18 cellular contexts compared by ENCODE assay signal in the genomic region with DNA sequence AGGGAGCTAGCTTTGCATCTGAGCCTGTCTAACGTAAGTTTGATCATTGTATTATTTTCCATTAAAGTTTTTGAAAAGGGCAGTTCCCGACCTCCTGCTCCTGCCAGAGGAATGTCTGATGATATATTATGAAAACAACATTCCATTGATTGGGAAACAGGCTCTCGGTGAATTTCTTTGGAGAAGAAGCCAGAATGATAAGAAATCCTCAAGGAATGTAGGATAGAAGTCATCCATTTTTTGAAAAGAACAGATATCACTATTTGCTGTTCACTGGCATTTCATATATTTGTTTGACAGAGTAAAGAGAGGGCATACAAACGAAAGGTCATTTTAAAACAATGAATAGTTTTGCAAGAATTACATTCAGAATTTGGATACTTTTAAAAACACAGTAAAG.
DNase-seq lines count a peak whose midpoint lies in the region; ATAC-seq, FAIRE-seq and TF ChIP-seq lines count a peak whose summit lies in the region.
"Had no signal": no experiment of that assay in that cellular context is flagged by ENCODE, and none has a peak within 500 bp of the region (broad histone marks: within the 10 kb centered on the region; RNA-seq: fewer than 3 reads in every experiment).

No MANE protein-coding gene starts in this region.

- H3K27ac ChIP-seq in A549 (no peak overlapping the region), HUES6 (ENCODE audit: low read depth, low read length) (0 out of 2 replicates have a peak overlapping the region, but pooled peaks have one; percentile 30), body of pancreas (no peak overlapping the region)

- peak; percentile 49 for FAIRE-seq in A549 (lab: Jason Lieb, UNC)
- FAIRE-seq: G401.6 had no signal

- H3K4me3 ChIP-seq in A549 (no peak overlapping the region), HUES6 (ENCODE audit: low read depth, low read length) (no peak overlapping the region), fibroblast of pulmonary artery (replicated peaks; ENCODE audit: low read depth, low read length) (no peak overlapping the region), body of pancreas (no peak overlapping the region)

- DNase-seq in A549 (ENCODE audit: low read depth in 1 of 2, low spot score in 1 of 2), result peak in 1 of 2 experiments; percentile 0
- peak; percentile 48 for DNase-seq in fibroblast of pulmonary artery (ENCODE audit: low read depth)
- DNase-seq in omental fat pad (ENCODE audit: low spot score), result no peak
- DNase-seq in activated T-cell treated with anti-CD3 and anti-CD28 coated beads, Interleukin-2, amount 50 U/mL, for 72 hours, result no peak
- no peak for DNase-seq in body of pancreas
- DNase-seq in UCSD-AML1 (lab: John Stamatoyannopoulos, UW; ENCODE audit: unreplicated experiment), result no peak
- DNase-seq: BE2C; CD4-positive, CD25-positive, alpha-beta regulatory T cell; COR-L47; Kasumi-1; MM.1S; NCI-H1092; NCI-H2081 treated with DMSO at 0.1 percent for 48 hours; NCI-H510A treated with DMSO at 0.1 percent for 48 hours; NCI-H774; Right ventricle myocardium superior had no signal

- no peak for TF ChIP-seq RAD21 in A549 (conservative IDR thresholded peaks at IDR 0.05 in 1 of 2, IDR thresholded peaks at IDR 0.05 in 1 of 2)

- H3K4me1 ChIP-seq in A549, result no peaks in the 10 kb centered on the region
- peaks cover 23% of the 10 kb centered on the region for H3K4me1 ChIP-seq in HUES6 (ENCODE audit: control insufficient read depth, insufficient read depth, low read length)
- no peaks in the 10 kb centered on the region for H3K4me1 ChIP-seq in body of pancreas
- H3K4me1 ChIP-seq: BE2C had no signal

- WGBS in A549 (ENCODE audit: missing lambda C conversion rate), result 4% methylated on average over 4 of the region's 4 CpGs
- 10 to 20% methylated on average over 4 of the region's 4 CpGs for WGBS in body of pancreas, 2 donors

- POLR2A ChIA-PET in A549 (lab: Yijun Ruan, JAX), result no interaction called here

- H3K9ac ChIP-seq in HUES6 (ENCODE audit: low read length), result no peak overlapping the region

- no peak overlapping the region for H3K4me2 ChIP-seq in A549

- CTCF ChIA-PET in A549 (lab: Yijun Ruan, JAX), result no interaction called here

- H3K36me3 ChIP-seq in HUES6 (ENCODE audit: control insufficient read depth, insufficient read depth, low read length) (no peaks in the 10 kb centered on the region), body of pancreas (replicated peaks in 1 of 2; ENCODE audit: insufficient read depth in 1 of 2, low read depth in 2 of 2) (no peaks in the 10 kb centered on the region)
- H3K36me3 ChIP-seq: BE2C had no signal

- H3K27me3 ChIP-seq in HUES6 (ENCODE audit: control insufficient read depth, insufficient read depth, low read length) (no peaks in the 10 kb centered on the region), body of pancreas (no peaks in the 10 kb centered on the region)
- H3K27me3 ChIP-seq: BE2C had no signal

- TF ChIP-seq CTCF in A549 (IDR thresholded peaks at IDR 0.05) (no peak), fibroblast of pulmonary artery (IDR thresholded peaks at IDR 0.05; ENCODE audit: low read length, missing control alignments) (no peak), omental fat pad (IDR thresholded peaks at IDR 0.05) (no peak), body of pancreas (IDR thresholded peaks at IDR 0.05) (no peak)

- no peak overlapping the region for H3K27ac Mint-ChIP-seq in activated T-cell treated with anti-CD3 and anti-CD28 coated beads, Interleukin-2, amount 50 U/mL, for 72 hours
- H3K27ac Mint-ChIP-seq: CD4-positive, CD25-positive, alpha-beta regulatory T cell had no signal

- no peaks in the 10 kb centered on the region for H3K9me3 Mint-ChIP-seq in activated T-cell treated with anti-CD3 and anti-CD28 coated beads, Interleukin-2, amount 50 U/mL, for 72 hours

- peaks cover 10% of the 10 kb centered on the region for H3K27me3 Mint-ChIP-seq in activated T-cell treated with anti-CD3 and anti-CD28 coated beads, Interleukin-2, amount 50 U/mL, for 72 hours (ENCODE audit: low read depth)
- H3K27me3 Mint-ChIP-seq: CD4-positive, CD25-positive, alpha-beta regulatory T cell had no signal

- H3K36me3 Mint-ChIP-seq in activated T-cell treated with anti-CD3 and anti-CD28 coated beads, Interleukin-2, amount 50 U/mL, for 72 hours (ENCODE audit: insufficient read depth in 2 of 2), result no peaks in the 10 kb centered on the region
- H3K36me3 Mint-ChIP-seq: CD4-positive, CD25-positive, alpha-beta regulatory T cell had no signal

- H3K4me1 Mint-ChIP-seq in activated T-cell treated with anti-CD3 and anti-CD28 coated beads, Interleukin-2, amount 50 U/mL, for 72 hours (ENCODE audit: low read depth), result no peaks in the 10 kb centered on the region
- H3K4me1 Mint-ChIP-seq: CD4-positive, CD25-positive, alpha-beta regulatory T cell had no signal

- H3K9me3 ChIP-seq in A549, result no peaks in the 10 kb centered on the region
- H3K9me3 ChIP-seq in HUES6 (ENCODE audit: control insufficient read depth, insufficient read depth, low read depth, low read length), result no peaks in the 10 kb centered on the region
- no peaks in the 10 kb centered on the region for H3K9me3 ChIP-seq in body of pancreas
- H3K9me3 ChIP-seq: BE2C had no signal

- intact Hi-C loops in body of pancreas (cut with DNase I), result no loop called here

- no peak for TF ChIP-seq EP300 in A549 (IDR thresholded peaks at IDR 0.05)

- H3K4me3 Mint-ChIP-seq in activated T-cell treated with anti-CD3 and anti-CD28 coated beads, Interleukin-2, amount 50 U/mL, for 72 hours, result no peak overlapping the region
- H3K4me3 Mint-ChIP-seq: CD4-positive, CD25-positive, alpha-beta regulatory T cell had no signal

- TF ChIP-seq POLR2A in A549 (IDR thresholded peaks at IDR 0.05; ENCODE audit: low read length), result no peak
- TF ChIP-seq POLR2A in body of pancreas (IDR thresholded peaks at IDR 0.05), result no peak

- ATAC-seq in A549 (no peak), omental fat pad (ENCODE audit: low FRiP score) (peak; percentile 60), body of pancreas (no peak)
- ATAC-seq in activated T-cell treated with anti-CD3 and anti-CD28 coated beads, Interleukin-2, amount 50 U/mL, for 72 hours (replicated peaks in 1 of 2), result no peak

TF ChIP-seq in A549, 52 proteins besides CTCF, POLR2A, EP300 and RAD21:
- TF ChIP-seq CBX2 (IDR thresholded peaks at IDR 0.05; ENCODE audit: borderline replicate concordance, low read depth) (no peak), ZC3H11A (IDR thresholded peaks at IDR 0.05) (no peak)
